ENCODE assay signal across 1 cellular context in genomic region chr19:49677901-49678674, GRCh38.
TF ChIP-seq lines count a peak whose summit lies in the region.

No MANE protein-coding gene starts in this region.

TF ChIP-seq in K562, 482 proteins besides CTCF, POLR2A, EP300 and RAD21 (continued from another document):
- TF ChIP-seq MITF (IDR thresholded peaks at IDR 0.05) (no peak), KLF10 (CRISPR knock-in tag; IDR thresholded peaks at IDR 0.05) (no peak), STAG1 (CRISPR knock-in tag; IDR thresholded peaks at IDR 0.05; ENCODE audit: borderline replicate concordance) (peak; percentile 70; the same call in 1 of the 2 replicates), IFI16 (CRISPR knock-in tag; IDR thresholded peaks at IDR 0.05) (no peak), KLF13 (tag; IDR thresholded peaks at IDR 0.05; ENCODE audit: borderline replicate concordance, low read depth) (peak; percentile 51; the same call in 1 of the 2 replicates), DEAF1 (CRISPR knock-in tag; IDR thresholded peaks at IDR 0.05) (peak; percentile 61; the same call in 1 of the 2 replicates), MTA1 (IDR thresholded peaks at IDR 0.05; ENCODE audit: borderline replicate concordance) (0 out of 2 replicates have a peak, but pooled peaks have one; percentile 10), CEBPG (CRISPR knock-in tag; IDR thresholded peaks at IDR 0.05) (no peak), CEBPG (tag; conservative IDR thresholded peaks at IDR 0.05 in 1 of 2, IDR thresholded peaks at IDR 0.05 in 1 of 2) (peak in 1 of 2 experiments; percentile 36; a peak in 1 of 4 replicates), TCF7 (IDR thresholded peaks at IDR 0.05; ENCODE audit: borderline replicate concordance) (no peak), RCOR1 (IDR thresholded peaks at IDR 0.05; ENCODE audit: borderline replicate concordance in 1 of 2, low read depth in 2 of 2, low read length in 2 of 2) (0 out of 4 replicates have a peak, but pooled peaks of 1 of the 2 experiments have one; percentile 39), ZNF511 (CRISPR knock-in tag; IDR thresholded peaks at IDR 0.05) (peak; percentile 45; the same call in 1 of the 2 replicates), ZNF24 (IDR thresholded peaks at IDR 0.05) (no peak), ZBTB12 (CRISPR knock-in tag; IDR thresholded peaks at IDR 0.05) (no peak), REST (CRISPR knock-in tag; IDR thresholded peaks at IDR 0.05; ENCODE audit: low read depth) (no peak), ZBTB7A (IDR thresholded peaks at IDR 0.05; ENCODE audit: borderline replicate concordance, control insufficient read depth, low read depth, low read length) (peak; percentile 88), ETV5 (CRISPR knock-in tag; IDR thresholded peaks at IDR 0.05; ENCODE audit: low read depth) (no peak)
